Comparison of ENCODE assay signal across 8 cellular contexts in genomic region chr1:65067491-65068201, GRCh38.
A peak's percentile ranks its signal among the peaks of the same experiment; 100 is the strongest.
DNase-seq lines count a peak whose midpoint lies in the region; ATAC-seq, FAIRE-seq and TF ChIP-seq lines count a peak whose summit lies in the region.

No MANE protein-coding gene starts in this region.

- H3K9me3 ChIP-seq in endothelial cell of umbilical vein (replicated peaks; ENCODE audit: control insufficient read depth, insufficient read depth, low read length), result no peaks in the 10 kb centered on the region

- H3K36me3 ChIP-seq in endothelial cell of umbilical vein (ENCODE audit: control insufficient read depth in 2 of 2, extremely low read depth in 1 of 2, insufficient read depth in 2 of 2, low read length in 2 of 2), result no peaks in the 10 kb centered on the region

- H3K4me1 Mint-ChIP-seq in memory B cell, result peaks cover 32% of the 10 kb centered on the region

- no peaks in the 10 kb centered on the region for H3K79me2 ChIP-seq in endothelial cell of umbilical vein (ENCODE audit: control insufficient read depth, insufficient read depth, low read length)

- no TSS peak for BruUV-seq in endothelial cell of umbilical vein (replicated peaks; lab: Mats Ljungman, UMichigan)

- peaks cover 3% of the 10 kb centered on the region for H3K36me3 Mint-ChIP-seq in memory B cell

- ATAC-seq in GM18868 (IDR thresholded peaks at IDR 0.05; ENCODE audit: unreplicated experiment), result peak; percentile 41
- ATAC-seq in memory B cell (ENCODE audit: low read depth), result peak; percentile 33

- POLR2A ChIA-PET in endothelial cell of umbilical vein (lab: Charles Lee), result no interaction called here

- no peaks in the 10 kb centered on the region for H3K9me3 Mint-ChIP-seq in memory B cell

- in situ Hi-C loops in ACHN (cut with HindIII; ENCODE audit: low pct_ligation_motif_present, low pct_unique_long_range_greater_than_20kb, low sequenced_read_pairs), result loop anchor here (10.0 kb wide), 1 partner anchor 617 kb away; no protein-coding TSS in a partner anchor

- H2AFZ ChIP-seq in endothelial cell of umbilical vein (ENCODE audit: low read depth, low read length), result peak overlapping the region; percentile 92

- intact Hi-C loops in endothelial cell of umbilical vein (cut with micrococcal nuclease), result loop anchor here (2.0 to 10.0 kb wide), 8 partner anchors 65 to 1377 kb away; partner anchors contain the start of genes AK4, JAK1 and RAVER2

- H3K27me3 ChIP-seq in HL-60 (ENCODE audit: insufficient read depth, poor library complexity, severe bottlenecking) (no peaks in the 10 kb centered on the region), endothelial cell of umbilical vein (ENCODE audit: control insufficient read depth in 2 of 2, insufficient read depth in 2 of 2, low read length in 2 of 2) (no peaks in the 10 kb centered on the region)

- peak overlapping the region; percentile 99 for H3K27ac Mint-ChIP-seq in memory B cell

- peaks cover 14% of the 10 kb centered on the region for H3K4me1 ChIP-seq in endothelial cell of umbilical vein (ENCODE audit: control insufficient read depth, extremely low read depth, insufficient read depth, low read length)

- H3K9ac ChIP-seq in endothelial cell of umbilical vein (replicated peaks; ENCODE audit: extremely low read depth, insufficient read depth, low read length), result peak overlapping the region; percentile 88

- no peaks in the 10 kb centered on the region for H4K20me1 ChIP-seq in endothelial cell of umbilical vein (replicated peaks; ENCODE audit: control insufficient read depth, extremely low read depth, insufficient read depth, low read length)

- peak; percentile 66 for DNase-seq in ACHN
- DNase-seq in HL-60 (ENCODE audit: low read depth in 1 of 2, low spot score in 1 of 2), result peak; percentile 60 to 78
- peak; percentile 37 to 40 for DNase-seq in NOMO-1 (lab: John Stamatoyannopoulos, UW; ENCODE audit: unreplicated experiment in 2 of 2)
- DNase-seq in activated CD8-positive, alpha-beta memory T cell treated with anti-CD3 and anti-CD28 coated beads, Interleukin-2, amount 50 U/mL, for 48 hours, result peak; percentile 77
- DNase-seq in endothelial cell of umbilical vein (ENCODE audit: low read depth, low spot score), result peak; percentile 84
- DNase-seq in memory B cell (ENCODE audit: low spot score in 2 of 2), result peak; percentile 61 to 64
- peak; percentile 31 for DNase-seq in stimulated activated CD8-positive, alpha-beta memory T cell treated with anti-CD3 and anti-CD28 coated beads, Interleukin-12 subunit alpha, Interleukin-12 subunit beta, amount 100 ng/mL, for 4 hours (ENCODE audit: low read depth)

- peak overlapping the region; percentile 92 for H3K4me2 ChIP-seq in endothelial cell of umbilical vein (ENCODE audit: insufficient read depth, low read length)

- H3K4me3 ChIP-seq in HL-60 (replicated peaks; ENCODE audit: insufficient read depth, low read length) (peak overlapping the region; percentile 79), endothelial cell of umbilical vein (replicated peaks in 1 of 3; ENCODE audit: insufficient read depth in 1 of 3, low read depth in 1 of 3, low read length in 3 of 3) (peak overlapping the region; percentile 48 to 88 (median 85))

- TF ChIP-seq POLR2A in endothelial cell of umbilical vein (IDR thresholded peaks at IDR 0.05; ENCODE audit: low read depth, low read length), result no peak

- FAIRE-seq in endothelial cell of umbilical vein (lab: Jason Lieb, UNC), result peak; percentile 15

- peak overlapping the region; percentile 97 for H3K27ac ChIP-seq in HL-60 (replicated peaks)
- H3K27ac ChIP-seq in endothelial cell of umbilical vein (ENCODE audit: insufficient read depth, low read depth, low read length), result peak overlapping the region; percentile 82

- no peak for TF ChIP-seq CTCF in HL-60 (IDR thresholded peaks at IDR 0.05; ENCODE audit: insufficient read depth, low read length)
- TF ChIP-seq CTCF in endothelial cell of umbilical vein (IDR thresholded peaks at IDR 0.05; ENCODE audit: extremely low read depth in 1 of 2, insufficient read depth in 1 of 2, low read depth in 1 of 2, low read length in 2 of 2), result no peak

- CTCF ChIA-PET in endothelial cell of umbilical vein (lab: Charles Lee), result interaction anchor here (0.9 kb wide), 1 partner anchor 620 kb away, joined by 4 read pairs; no protein-coding TSS in a partner anchor

- H3K9me1 ChIP-seq in endothelial cell of umbilical vein (replicated peaks; ENCODE audit: control insufficient read depth, extremely low read depth, insufficient read depth, low read length), result no peaks in the 10 kb centered on the region

- H3K4me3 Mint-ChIP-seq in memory B cell, result peak overlapping the region; percentile 88

- H3K27me3 Mint-ChIP-seq in memory B cell, result no peaks in the 10 kb centered on the region

- dilution Hi-C loops in endothelial cell of umbilical vein (cut with MboI; ENCODE audit: extremely low pct_ligation_motif_present, low sequenced_read_pairs), result no loop called here

TF ChIP-seq in endothelial cell of umbilical vein, 7 proteins besides CTCF, POLR2A, EP300 and RAD21:
- TF ChIP-seq MAX (IDR thresholded peaks at IDR 0.05; ENCODE audit: insufficient read depth, insufficient read length), result no peak
- no peak for TF ChIP-seq JUN (IDR thresholded peaks at IDR 0.05; ENCODE audit: borderline replicate concordance, insufficient read depth, insufficient read length, low read depth)
- no peak for TF ChIP-seq MYC (IDR thresholded peaks at IDR 0.05; ENCODE audit: low read depth, low read length)
- TF ChIP-seq EZH2 (IDR thresholded peaks at IDR 0.05; ENCODE audit: borderline replicate concordance, low read depth, low read length, severe bottlenecking), result no peak
- no peak for TF ChIP-seq GATA2 (IDR thresholded peaks at IDR 0.05; ENCODE audit: insufficient read depth, insufficient read length, low read depth, low read length)
- TF ChIP-seq FOS (IDR thresholded peaks at IDR 0.05; ENCODE audit: borderline replicate concordance, insufficient read depth, low read length), result no peak
- TF ChIP-seq POLR2AphosphoS5 (IDR thresholded peaks at IDR 0.05; ENCODE audit: insufficient read depth, low read depth, low read length), result no peak

Comparison
In these comparisons a context has a peak if more than half of its experiments do, and no peak if none do; other contexts are left out.
1. Peak in every context shown above with its lines: DNase-seq, ATAC-seq, H3K4me3 ChIP-seq and H3K27ac ChIP-seq.
2. DNase-seq: peak in every context shown above with its lines; median percentile 84 in endothelial cell of umbilical vein; 77 in activated CD8-positive, alpha-beta memory T cell treated with anti-CD3 and anti-CD28 coated beads, Interleukin-2, amount 50 U/mL, for 48 hours; 69 in HL-60; 66 in ACHN; 62 in memory B cell; 38 in NOMO-1; 31 in stimulated activated CD8-positive, alpha-beta memory T cell treated with anti-CD3 and anti-CD28 coated beads, Interleukin-12 subunit alpha, Interleukin-12 subunit beta, amount 100 ng/mL, for 4 hours.